Comparison of ENCODE assay signal across 2 cellular contexts in the genomic region with DNA sequence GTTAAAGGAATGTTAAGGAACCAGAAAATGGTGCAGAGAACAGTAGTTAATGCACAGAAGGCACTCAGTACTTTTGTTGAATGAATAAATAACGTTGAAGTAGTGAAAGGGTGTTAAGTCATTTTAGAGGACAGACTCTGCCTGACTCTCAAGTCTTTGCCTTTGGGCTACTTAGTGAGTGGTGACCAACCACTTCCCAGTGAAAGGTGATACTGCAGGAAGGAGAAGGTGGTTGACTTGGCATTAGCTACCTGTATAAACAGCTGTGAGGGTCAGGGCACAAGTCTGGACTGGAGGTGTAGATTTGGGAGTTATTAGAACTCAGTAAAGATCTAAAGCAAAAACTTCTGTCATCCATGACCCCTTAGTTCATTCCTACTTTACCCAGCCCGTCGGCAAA.
TF ChIP-seq lines count a peak whose summit lies in the region.

No MANE protein-coding gene starts in this region.

TF ChIP-seq in SK-N-SH, 30 proteins besides CTCF, POLR2A, EP300 and RAD21 (continued from another document):
- TF ChIP-seq, protein P1, sequence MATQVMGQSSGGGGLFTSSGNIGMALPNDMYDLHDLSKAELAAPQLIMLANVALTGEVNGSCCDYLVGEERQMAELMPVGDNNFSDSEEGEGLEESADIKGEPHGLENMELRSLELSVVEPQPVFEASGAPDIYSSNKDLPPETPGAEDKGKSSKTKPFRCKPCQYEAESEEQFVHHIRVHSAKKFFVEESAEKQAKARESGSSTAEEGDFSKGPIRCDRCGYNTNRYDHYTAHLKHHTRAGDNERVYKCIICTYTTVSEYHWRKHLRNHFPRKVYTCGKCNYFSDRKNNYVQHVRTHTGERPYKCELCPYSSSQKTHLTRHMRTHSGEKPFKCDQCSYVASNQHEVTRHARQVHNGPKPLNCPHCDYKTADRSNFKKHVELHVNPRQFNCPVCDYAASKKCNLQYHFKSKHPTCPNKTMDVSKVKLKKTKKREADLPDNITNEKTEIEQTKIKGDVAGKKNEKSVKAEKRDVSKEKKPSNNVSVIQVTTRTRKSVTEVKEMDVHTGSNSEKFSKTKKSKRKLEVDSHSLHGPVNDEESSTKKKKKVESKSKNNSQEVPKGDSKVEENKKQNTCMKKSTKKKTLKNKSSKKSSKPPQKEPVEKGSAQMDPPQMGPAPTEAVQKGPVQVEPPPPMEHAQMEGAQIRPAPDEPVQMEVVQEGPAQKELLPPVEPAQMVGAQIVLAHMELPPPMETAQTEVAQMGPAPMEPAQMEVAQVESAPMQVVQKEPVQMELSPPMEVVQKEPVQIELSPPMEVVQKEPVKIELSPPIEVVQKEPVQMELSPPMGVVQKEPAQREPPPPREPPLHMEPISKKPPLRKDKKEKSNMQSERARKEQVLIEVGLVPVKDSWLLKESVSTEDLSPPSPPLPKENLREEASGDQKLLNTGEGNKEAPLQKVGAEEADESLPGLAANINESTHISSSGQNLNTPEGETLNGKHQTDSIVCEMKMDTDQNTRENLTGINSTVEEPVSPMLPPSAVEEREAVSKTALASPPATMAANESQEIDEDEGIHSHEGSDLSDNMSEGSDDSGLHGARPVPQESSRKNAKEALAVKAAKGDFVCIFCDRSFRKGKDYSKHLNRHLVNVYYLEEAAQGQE (IDR thresholded peaks at IDR 0.05; ENCODE audit: low read depth, low read length), result no peak
- TF ChIP-seq RFX5 (IDR thresholded peaks at IDR 0.05; ENCODE audit: low read length) (no peak), CHD2 (IDR thresholded peaks at IDR 0.05; ENCODE audit: low read length, partially characterized antibody) (no peak), FOXM1 (IDR thresholded peaks at IDR 0.05; ENCODE audit: low read depth) (no peak), MEF2A (IDR thresholded peaks at IDR 0.05; ENCODE audit: borderline replicate concordance, low read depth) (no peak), RXRA (IDR thresholded peaks at IDR 0.05; ENCODE audit: borderline replicate concordance, low read depth) (no peak)

TF ChIP-seq in SK-N-SH treated with all-trans-retinoic acid at 6 μM for 48 hours, 23 proteins besides CTCF, POLR2A, EP300 and RAD21 (continued from another document):
- no peak for TF ChIP-seq CSDC2 (CRISPR knock-in tag; IDR thresholded peaks at IDR 0.05)
- TF ChIP-seq, protein P2, sequence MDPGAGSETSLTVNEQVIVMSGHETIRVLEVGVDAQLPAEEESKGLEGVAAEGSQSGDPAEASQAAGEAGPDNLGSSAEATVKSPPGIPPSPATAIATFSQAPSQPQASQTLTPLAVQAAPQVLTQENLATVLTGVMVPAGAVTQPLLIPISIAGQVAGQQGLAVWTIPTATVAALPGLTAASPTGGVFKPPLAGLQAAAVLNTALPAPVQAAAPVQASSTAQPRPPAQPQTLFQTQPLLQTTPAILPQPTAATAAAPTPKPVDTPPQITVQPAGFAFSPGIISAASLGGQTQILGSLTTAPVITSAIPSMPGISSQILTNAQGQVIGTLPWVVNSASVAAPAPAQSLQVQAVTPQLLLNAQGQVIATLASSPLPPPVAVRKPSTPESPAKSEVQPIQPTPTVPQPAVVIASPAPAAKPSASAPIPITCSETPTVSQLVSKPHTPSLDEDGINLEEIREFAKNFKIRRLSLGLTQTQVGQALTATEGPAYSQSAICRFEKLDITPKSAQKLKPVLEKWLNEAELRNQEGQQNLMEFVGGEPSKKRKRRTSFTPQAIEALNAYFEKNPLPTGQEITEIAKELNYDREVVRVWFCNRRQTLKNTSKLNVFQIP (CRISPR knock-in tag; IDR thresholded peaks at IDR 0.05; ENCODE audit: borderline replicate concordance, low read depth), result no peak
- no peak for TF ChIP-seq ZNF8 (CRISPR knock-in tag; IDR thresholded peaks at IDR 0.05)
- no peak for TF ChIP-seq OSR1 (CRISPR knock-in tag; IDR thresholded peaks at IDR 0.05)
- TF ChIP-seq, protein P3, sequence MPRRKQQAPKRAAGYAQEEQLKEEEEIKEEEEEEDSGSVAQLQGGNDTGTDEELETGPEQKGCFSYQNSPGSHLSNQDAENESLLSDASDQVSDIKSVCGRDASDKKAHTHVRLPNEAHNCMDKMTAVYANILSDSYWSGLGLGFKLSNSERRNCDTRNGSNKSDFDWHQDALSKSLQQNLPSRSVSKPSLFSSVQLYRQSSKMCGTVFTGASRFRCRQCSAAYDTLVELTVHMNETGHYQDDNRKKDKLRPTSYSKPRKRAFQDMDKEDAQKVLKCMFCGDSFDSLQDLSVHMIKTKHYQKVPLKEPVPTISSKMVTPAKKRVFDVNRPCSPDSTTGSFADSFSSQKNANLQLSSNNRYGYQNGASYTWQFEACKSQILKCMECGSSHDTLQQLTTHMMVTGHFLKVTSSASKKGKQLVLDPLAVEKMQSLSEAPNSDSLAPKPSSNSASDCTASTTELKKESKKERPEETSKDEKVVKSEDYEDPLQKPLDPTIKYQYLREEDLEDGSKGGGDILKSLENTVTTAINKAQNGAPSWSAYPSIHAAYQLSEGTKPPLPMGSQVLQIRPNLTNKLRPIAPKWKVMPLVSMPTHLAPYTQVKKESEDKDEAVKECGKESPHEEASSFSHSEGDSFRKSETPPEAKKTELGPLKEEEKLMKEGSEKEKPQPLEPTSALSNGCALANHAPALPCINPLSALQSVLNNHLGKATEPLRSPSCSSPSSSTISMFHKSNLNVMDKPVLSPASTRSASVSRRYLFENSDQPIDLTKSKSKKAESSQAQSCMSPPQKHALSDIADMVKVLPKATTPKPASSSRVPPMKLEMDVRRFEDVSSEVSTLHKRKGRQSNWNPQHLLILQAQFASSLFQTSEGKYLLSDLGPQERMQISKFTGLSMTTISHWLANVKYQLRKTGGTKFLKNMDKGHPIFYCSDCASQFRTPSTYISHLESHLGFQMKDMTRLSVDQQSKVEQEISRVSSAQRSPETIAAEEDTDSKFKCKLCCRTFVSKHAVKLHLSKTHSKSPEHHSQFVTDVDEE (CRISPR knock-in tag; IDR thresholded peaks at IDR 0.05), result no peak
- TF ChIP-seq SNAI2 (CRISPR knock-in tag; IDR thresholded peaks at IDR 0.05), result no peak
- TF ChIP-seq ISL1 (CRISPR knock-in tag; IDR thresholded peaks at IDR 0.05), result no peak
- TF ChIP-seq ZC3H10 (CRISPR knock-in tag; IDR thresholded peaks at IDR 0.05), result no peak
- TF ChIP-seq, protein P4, sequence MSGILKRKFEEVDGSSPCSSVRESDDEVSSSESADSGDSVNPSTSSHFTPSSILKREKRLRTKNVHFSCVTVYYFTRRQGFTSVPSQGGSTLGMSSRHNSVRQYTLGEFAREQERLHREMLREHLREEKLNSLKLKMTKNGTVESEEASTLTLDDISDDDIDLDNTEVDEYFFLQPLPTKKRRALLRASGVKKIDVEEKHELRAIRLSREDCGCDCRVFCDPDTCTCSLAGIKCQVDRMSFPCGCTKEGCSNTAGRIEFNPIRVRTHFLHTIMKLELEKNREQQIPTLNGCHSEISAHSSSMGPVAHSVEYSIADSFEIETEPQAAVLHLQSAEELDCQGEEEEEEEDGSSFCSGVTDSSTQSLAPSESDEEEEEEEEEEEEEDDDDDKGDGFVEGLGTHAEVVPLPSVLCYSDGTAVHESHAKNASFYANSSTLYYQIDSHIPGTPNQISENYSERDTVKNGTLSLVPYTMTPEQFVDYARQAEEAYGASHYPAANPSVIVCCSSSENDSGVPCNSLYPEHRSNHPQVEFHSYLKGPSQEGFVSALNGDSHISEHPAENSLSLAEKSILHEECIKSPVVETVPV (CRISPR knock-in tag; IDR thresholded peaks at IDR 0.05), result no peak
- TF ChIP-seq BACH2 (CRISPR knock-in tag; IDR thresholded peaks at IDR 0.05; ENCODE audit: borderline replicate concordance), result no peak
